In genomic region chr7:95578299-95578855, GRCh38 we compare ENCODE assay signal across 14 cellular contexts. TPM values are rescaled to one million over a fixed set of nuclear protein-coding genes. Genes with fewer than 3 reads are reported as not detected.
DNase-seq lines count a peak whose midpoint lies in the region; ATAC-seq and TF ChIP-seq lines count a peak whose summit lies in the region.
"Had no signal": no experiment of that assay in that cellular context is flagged by ENCODE, and none has a peak within 500 bp of the region (broad histone marks: within the 10 kb centered on the region; RNA-seq: fewer than 3 reads in every experiment).

No MANE protein-coding gene starts in this region.

- no peak for TF ChIP-seq EP300 in tibial nerve (IDR thresholded peaks at IDR 0.05)

- H3K27me3 ChIP-seq in tibial nerve, result no peaks in the 10 kb centered on the region

- H3K36me3 ChIP-seq in tibial nerve, result peaks cover 0 to 10% (median 0%) of the 10 kb centered on the region in 3 donors

- DNase-seq in NCI-H2081 (lab: John Stamatoyannopoulos, UW) (peak; percentile 7 to 49), NCI-H2081 treated with DMSO at 0.1 percent for 48 hours (lab: John Stamatoyannopoulos, UW) (no peak), NCI-H510A treated with DMSO at 0.1 percent for 48 hours (lab: John Stamatoyannopoulos, UW) (peak; percentile 86), choroid plexus epithelial cell (ENCODE audit: low read depth) (peak; percentile 41), coronary artery (ENCODE audit: low spot score) (no peak), tibial nerve (ENCODE audit: low spot score in 2 of 2) (no peak), GDM1 (lab: John Stamatoyannopoulos, UW) (no peak)
- no peak for DNase-seq in activated CD8-positive, alpha-beta T cell treated with anti-CD3 and anti-CD28 coated beads for 36 hours
- DNase-seq: amniotic stem cell; head of caudate nucleus; left ventricle myocardium inferior; naive B cell; stimulated activated CD4-positive, alpha-beta T cell treated with anti-CD3 and anti-CD28 coated beads, Interleukin-1b, Interleukin-23, amount 100 ng/mL, for 48 hours had no signal

- no peaks in the 10 kb centered on the region for H3K9me3 ChIP-seq in tibial nerve
- H3K9me3 ChIP-seq: left ventricle myocardium inferior had no signal

- ATAC-seq in activated CD8-positive, alpha-beta T cell treated with anti-CD3 and anti-CD28 coated beads for 36 hours, result no peak

- H3K4me3 ChIP-seq in choroid plexus epithelial cell (ENCODE audit: low read depth, low read length) (no peak overlapping the region), coronary artery (no peak overlapping the region), tibial nerve (no peak overlapping the region)
- H3K4me3 ChIP-seq: left ventricle myocardium inferior had no signal

- H3K27ac ChIP-seq in coronary artery, result no peak overlapping the region
- H3K27ac ChIP-seq in tibial nerve, result peak overlapping the region in 1 of 4 donors; percentile 16
- H3K27ac ChIP-seq: 22Rv1, left ventricle myocardium inferior had no signal

- H3K4me3 Mint-ChIP-seq in activated CD8-positive, alpha-beta T cell treated with anti-CD3 and anti-CD28 coated beads for 36 hours, result no peak overlapping the region
- H3K4me3 Mint-ChIP-seq: naive B cell had no signal

- no peaks in the 10 kb centered on the region for H3K9me3 Mint-ChIP-seq in activated CD8-positive, alpha-beta T cell treated with anti-CD3 and anti-CD28 coated beads for 36 hours

- intact Hi-C loops in activated CD8-positive, alpha-beta T cell treated with anti-CD3 and anti-CD28 coated beads for 36 hours (cut with micrococcal nuclease), result no loop called here

- POLR2A ChIA-PET in activated CD8-positive, alpha-beta T cell treated with anti-CD3 and anti-CD28 coated beads for 36 hours (lab: Charles Lee), result no interaction called here

- WGBS in tibial nerve, 2 donors, result 45 to 47% methylated on average over 3 of the region's 3 CpGs

- H3K36me3 Mint-ChIP-seq in activated CD8-positive, alpha-beta T cell treated with anti-CD3 and anti-CD28 coated beads for 36 hours (ENCODE audit: low read depth), result no peaks in the 10 kb centered on the region

- no peak for TF ChIP-seq POLR2A in tibial nerve (IDR thresholded peaks at IDR 0.05)

- no peaks in the 10 kb centered on the region for H3K4me1 Mint-ChIP-seq in activated CD8-positive, alpha-beta T cell treated with anti-CD3 and anti-CD28 coated beads for 36 hours (ENCODE audit: low read depth)
- H3K4me1 Mint-ChIP-seq: naive B cell had no signal

- no peak overlapping the region for H3K27ac Mint-ChIP-seq in activated CD8-positive, alpha-beta T cell treated with anti-CD3 and anti-CD28 coated beads for 36 hours

- H3K4me1 ChIP-seq in tibial nerve, result peaks cover 0 to 4% (median 0%) of the 10 kb centered on the region in 4 donors
- H3K4me1 ChIP-seq: left ventricle myocardium inferior had no signal

- no peak for TF ChIP-seq CTCF in choroid plexus epithelial cell (conservative IDR thresholded peaks at IDR 0.05; ENCODE audit: low read depth, low read length)
- no peak for TF ChIP-seq CTCF in activated CD8-positive, alpha-beta T cell treated with anti-CD3 and anti-CD28 coated beads for 36 hours (IDR thresholded peaks at IDR 0.05)
- TF ChIP-seq CTCF in coronary artery (IDR thresholded peaks at IDR 0.05), result no peak
- no peak for TF ChIP-seq CTCF in tibial nerve (IDR thresholded peaks at IDR 0.05)

- CTCF ChIA-PET in activated CD8-positive, alpha-beta T cell treated with anti-CD3 and anti-CD28 coated beads for 36 hours (lab: Charles Lee), result no interaction called here

- no peaks in the 10 kb centered on the region for H3K27me3 Mint-ChIP-seq in activated CD8-positive, alpha-beta T cell treated with anti-CD3 and anti-CD28 coated beads for 36 hours

RNA-seq across cellular contexts. Expression of gene PDK4, which starts 17.9 kb away (rescaled TPM):
- total RNA-seq in activated CD8-positive, alpha-beta T cell treated with anti-CD3 and anti-CD28 coated beads for 36 hours, result not detected
- 100 to 1,000 TPM; 490 to 939 (median 827) TPM for total RNA-seq in tibial nerve

Comparison
In these comparisons a context has a peak if more than half of its experiments do, and no peak if none do; other contexts are left out.
1. DNase-seq: peak in NCI-H2081 (2 of 2), NCI-H510A treated with DMSO at 0.1 percent for 48 hours (single experiment) and choroid plexus epithelial cell (single experiment); none in NCI-H2081 treated with DMSO at 0.1 percent for 48 hours (single experiment), activated CD8-positive, alpha-beta T cell treated with anti-CD3 and anti-CD28 coated beads for 36 hours (single experiment), coronary artery (single experiment), tibial nerve (0 of 2) and GDM1 (single experiment).
2. RNA of gene PDK4, which starts 17.9 kb away (total RNA-seq): 490 to 939 TPM in tibial nerve; not detected in activated CD8-positive, alpha-beta T cell treated with anti-CD3 and anti-CD28 coated beads for 36 hours; every median in the first group is over 100 times any median in the second.